In the genomic region with DNA sequence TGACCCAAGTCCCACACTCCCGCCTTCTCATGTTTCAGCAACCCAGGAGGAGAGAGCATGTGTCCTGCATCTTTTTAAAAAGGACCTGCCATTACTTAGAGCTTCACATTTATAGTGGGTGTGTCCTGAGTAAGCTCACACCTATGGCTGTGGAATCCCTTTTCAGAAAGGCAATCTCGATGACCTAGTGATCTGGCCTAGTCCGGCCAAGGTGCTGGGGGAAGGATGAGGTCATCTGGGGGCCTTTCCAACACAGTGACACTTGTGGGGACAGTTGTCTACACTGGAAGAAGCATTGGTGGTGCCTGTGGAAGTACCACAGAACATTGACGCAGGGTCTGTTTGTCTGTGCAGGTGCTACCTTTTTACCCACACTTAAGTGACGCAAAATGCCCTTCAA, we compare ENCODE assay signal across 17 cellular contexts. TPM values are rescaled to one million over a fixed set of nuclear protein-coding genes. Genes with fewer than 3 reads are reported as not detected.
A peak's percentile ranks its signal among the peaks of the same experiment; 100 is the strongest.
DNase-seq lines count a peak whose midpoint lies in the region; ATAC-seq and TF ChIP-seq lines count a peak whose summit lies in the region.
"Had no signal": no experiment of that assay in that cellular context is flagged by ENCODE, and none has a peak within 500 bp of the region (broad histone marks: within the 10 kb centered on the region; RNA-seq: fewer than 3 reads in every experiment).

No MANE protein-coding gene starts in this region.

- H3K9me3 Mint-ChIP-seq in GM23338 (no peaks in the 10 kb centered on the region), WTC11 (no peaks in the 10 kb centered on the region)
- H3K9me3 Mint-ChIP-seq in naive thymus-derived CD4-positive, alpha-beta T cell: no peaks in the 10 kb centered on the region

- H3K27me3 ChIP-seq in BLaER1 treated with 17β-estradiol and CSF1 and Interleukin-3, amounts not matched to agents 10 nM and 100 nM: no peaks in the 10 kb centered on the region
- H3K27me3 ChIP-seq in GM23338 (ENCODE audit: insufficient read depth) (no peaks in the 10 kb centered on the region), heart right ventricle (no peaks in the 10 kb centered on the region)
- no peaks in the 10 kb centered on the region for H3K27me3 ChIP-seq in naive thymus-derived CD4-positive, alpha-beta T cell (ENCODE audit: control insufficient read depth in 2 of 2, insufficient read depth in 2 of 2, low read length in 2 of 2)
- H3K27me3 ChIP-seq: gastroesophageal sphincter, sigmoid colon had no signal

- H3K27ac Mint-ChIP-seq in GM23338 (no peak overlapping the region), WTC11 (no peak overlapping the region)
- peak overlapping the region in 8 of 9 donors; percentile 26 to 78 (median 57) for H3K27ac Mint-ChIP-seq in naive thymus-derived CD4-positive, alpha-beta T cell
- H3K27ac Mint-ChIP-seq: activated CD8-positive, alpha-beta memory T cell treated with anti-CD3 and anti-CD28 coated beads, Interleukin-2, amount 10 ng/mL, durations not matched to agents 7 days and 5 days had no signal

- CTCF ChIA-PET in naive thymus-derived CD4-positive, alpha-beta T cell (lab: Charles Lee): interaction anchor here (1.0 to 1.2 kb wide), 2 partner anchors 9 to 85 kb away, joined by 3 to 4 read pairs; no protein-coding TSS in a partner anchor
- CTCF ChIA-PET in WTC11 (lab: Charles Lee): no interaction called here

- H3K9me3 ChIP-seq in BLaER1 treated with 17β-estradiol and CSF1 and Interleukin-3, amounts not matched to agents 10 nM and 100 nM (replicated peaks in 1 of 11): no peaks in the 10 kb centered on the region
- H3K9me3 ChIP-seq in heart right ventricle: no peaks in the 10 kb centered on the region
- no peaks in the 10 kb centered on the region for H3K9me3 ChIP-seq in naive thymus-derived CD4-positive, alpha-beta T cell (ENCODE audit: control insufficient read depth in 2 of 3, low read length in 3 of 3)
- H3K9me3 ChIP-seq: gastroesophageal sphincter, sigmoid colon had no signal

- H3K27me3 Mint-ChIP-seq in GM23338 (ENCODE audit: insufficient read depth, low read depth, poor library complexity): no peaks in the 10 kb centered on the region
- H3K27me3 Mint-ChIP-seq in naive thymus-derived CD4-positive, alpha-beta T cell: no peaks in the 10 kb centered on the region
- no peaks in the 10 kb centered on the region; the same call in 1 of the 2 replicates for H3K27me3 Mint-ChIP-seq in WTC11 (ENCODE audit: low read depth)
- H3K27me3 Mint-ChIP-seq: activated CD8-positive, alpha-beta memory T cell treated with anti-CD3 and anti-CD28 coated beads, Interleukin-2, amount 10 ng/mL, durations not matched to agents 7 days and 5 days had no signal

- peaks cover 40 to 74% (median 60%) of the 10 kb centered on the region in 10 experiments for H3K4me1 ChIP-seq in BLaER1 treated with 17β-estradiol and CSF1 and Interleukin-3, amounts not matched to agents 10 nM and 100 nM
- H3K4me1 ChIP-seq in GM23338 (ENCODE audit: insufficient read depth) (0 out of 2 replicates have a peak, but pooled peaks cover under 1% of the 10 kb centered on the region), heart right ventricle (peaks cover 0 to 74% (median 62%) of the 10 kb centered on the region in 9 donors)
- H3K4me1 ChIP-seq in naive thymus-derived CD4-positive, alpha-beta T cell (ENCODE audit: control insufficient read depth in 2 of 2, insufficient read depth in 2 of 2, low read length in 2 of 2): peaks cover 0 to 23% of the 10 kb centered on the region in 2 donors

- H3K4me1 Mint-ChIP-seq in GM23338 (peaks cover 14% of the 10 kb centered on the region), WTC11 (peaks cover 13% of the 10 kb centered on the region)
- H3K4me1 Mint-ChIP-seq in naive thymus-derived CD4-positive, alpha-beta T cell: peaks cover 15 to 80% (median 65%) of the 10 kb centered on the region in 7 donors

- H3K79me2 ChIP-seq in GM23338 (replicated peaks; ENCODE audit: insufficient read depth): no peaks in the 10 kb centered on the region

- H3K27ac ChIP-seq in BLaER1 treated with 17β-estradiol and CSF1 and Interleukin-3, amounts not matched to agents 10 nM and 100 nM: peak overlapping the region in 9 of 11 experiments; percentile 48 to 80 (median 70); a peak in 18 of 22 replicates
- H3K27ac ChIP-seq in GM23338 (ENCODE audit: low read depth) (no peak overlapping the region), heart right ventricle (peak overlapping the region in 7 of 10 donors; percentile 19 to 63 (median 49))
- no peak overlapping the region for H3K27ac ChIP-seq in naive thymus-derived CD4-positive, alpha-beta T cell (ENCODE audit: low read depth, low read length)
- H3K27ac ChIP-seq: gastroesophageal sphincter, sigmoid colon had no signal

- TF ChIP-seq CTCF in GM23338 (conservative IDR thresholded peaks at IDR 0.05; ENCODE audit: low read depth in 2 of 2) (no peak), heart right ventricle (IDR thresholded peaks at IDR 0.05) (no peak), WTC11 (IDR thresholded peaks at IDR 0.05) (no peak)

- peaks cover 0 to 26% (median 0%) of the 10 kb centered on the region in 11 experiments; a peak in 2 of 22 replicates for H4K20me1 ChIP-seq in BLaER1 treated with 17β-estradiol and CSF1 and Interleukin-3, amounts not matched to agents 10 nM and 100 nM
- no peaks in the 10 kb centered on the region; the same call in 1 of the 2 replicates for H4K20me1 ChIP-seq in GM23338 (replicated peaks; ENCODE audit: insufficient read depth)

- H3K4me3 Mint-ChIP-seq in GM23338 (no peak overlapping the region), WTC11 (no peak overlapping the region)
- peak overlapping the region in 2 of 10 donors; percentile 2 to 12 for H3K4me3 Mint-ChIP-seq in naive thymus-derived CD4-positive, alpha-beta T cell
- H3K4me3 Mint-ChIP-seq: activated CD8-positive, alpha-beta memory T cell treated with anti-CD3 and anti-CD28 coated beads, Interleukin-2, amount 10 ng/mL, durations not matched to agents 7 days and 5 days had no signal

- peaks cover 0 to 20% (median 7%) of the 10 kb centered on the region in 11 experiments; a peak in 12 of 22 replicates for H3K36me3 ChIP-seq in BLaER1 treated with 17β-estradiol and CSF1 and Interleukin-3, amounts not matched to agents 10 nM and 100 nM
- H3K36me3 ChIP-seq in GM23338 (ENCODE audit: insufficient read depth) (no peaks in the 10 kb centered on the region), heart right ventricle (peaks cover 0 to 74% (median 14%) of the 10 kb centered on the region in 9 donors)
- peaks cover 0 to 23% (median 4%) of the 10 kb centered on the region in 3 experiments for H3K36me3 ChIP-seq in naive thymus-derived CD4-positive, alpha-beta T cell (ENCODE audit: control insufficient read depth in 2 of 3, insufficient read depth in 3 of 3, low read length in 3 of 3)

- peak overlapping the region; percentile 52 to 95 (median 92) for H3K4me2 ChIP-seq in BLaER1 treated with 17β-estradiol and CSF1 and Interleukin-3, amounts not matched to agents 10 nM and 100 nM
- no peak overlapping the region for H3K4me2 ChIP-seq in GM23338

- H3K9ac ChIP-seq in BLaER1 treated with 17β-estradiol and CSF1 and Interleukin-3, amounts not matched to agents 10 nM and 100 nM: peak overlapping the region in 10 of 11 experiments; percentile 2 to 72 (median 54); a peak in 18 of 22 replicates

- H2AFZ ChIP-seq in GM23338: peak overlapping the region; percentile 48; the same call in 1 of the 2 replicates

- POLR2A ChIA-PET in naive thymus-derived CD4-positive, alpha-beta T cell (lab: Charles Lee): interaction anchor here (1.0 to 2.4 kb wide), 4 partner anchors 9 to 64 kb away, joined by 3 to 14 read pairs (median 5); a partner anchor contains a TSS
- POLR2A ChIA-PET in WTC11 (lab: Charles Lee): no interaction called here

- no peak for ATAC-seq in GM23338
- ATAC-seq in heart right ventricle: peak in 6 of 8 donors; percentile 22 to 41 (median 28)
- ATAC-seq in naive thymus-derived CD4-positive, alpha-beta T cell: peak; percentile 16
- no peak for ATAC-seq in HG02798 (IDR thresholded peaks at IDR 0.05; ENCODE audit: poor library complexity, unreplicated experiment)
- no peak for ATAC-seq in HG03457 (IDR thresholded peaks at IDR 0.05; ENCODE audit: unreplicated experiment)
- no peak for ATAC-seq in WTC11
- ATAC-seq: activated CD8-positive, alpha-beta memory T cell treated with anti-CD3 and anti-CD28 coated beads, Interleukin-2, amount 10 ng/mL, durations not matched to agents 7 days and 5 days; gastroesophageal sphincter had no signal

- no peaks in the 10 kb centered on the region for H3K36me3 Mint-ChIP-seq in GM23338 (ENCODE audit: low read depth)
- peaks cover 6 to 32% (median 13%) of the 10 kb centered on the region in 5 donors for H3K36me3 Mint-ChIP-seq in naive thymus-derived CD4-positive, alpha-beta T cell
- no peaks in the 10 kb centered on the region; the same call in 1 of the 2 replicates for H3K36me3 Mint-ChIP-seq in WTC11
- H3K36me3 Mint-ChIP-seq: activated CD8-positive, alpha-beta memory T cell treated with anti-CD3 and anti-CD28 coated beads, Interleukin-2, amount 10 ng/mL, durations not matched to agents 7 days and 5 days had no signal

- 66 to 70% methylated on average over 5 of the region's 5 CpGs for WGBS in heart right ventricle, 2 donors

- H3K4me3 ChIP-seq in BLaER1 treated with 17β-estradiol and CSF1 and Interleukin-3, amounts not matched to agents 10 nM and 100 nM: peak overlapping the region in 8 of 10 experiments; percentile 3 to 49 (median 21); a peak in 6 of 20 replicates
- H3K4me3 ChIP-seq in GM23338 (no peak overlapping the region), heart right ventricle (no peak overlapping the region)
- no peak overlapping the region for H3K4me3 ChIP-seq in naive thymus-derived CD4-positive, alpha-beta T cell (ENCODE audit: low read length)
- H3K4me3 ChIP-seq: gastroesophageal sphincter, sigmoid colon had no signal

- DNase-seq in GM23338 (ENCODE audit: low spot score): no peak
- DNase-seq in heart right ventricle: no peak
- DNase-seq in naive thymus-derived CD4-positive, alpha-beta T cell: no peak
- no peak for DNase-seq in stimulated activated CD8-positive, alpha-beta memory T cell treated with anti-CD3 and anti-CD28 coated beads, Interleukin-4, amount 100 ng/mL, for 48 hours
- no peak for DNase-seq in WTC11 (ENCODE audit: low spot score)
- DNase-seq: activated CD4-positive, CD25-positive, alpha-beta regulatory T cell treated with anti-CD3 and anti-CD28 coated beads, Interleukin-2, amount 50 U/mL, for 72 hours; activated CD8-positive, alpha-beta memory T cell treated with anti-CD3 and anti-CD28 coated beads, Interleukin-2, amount 10 ng/mL, durations not matched to agents 7 days and 5 days; activated effector memory CD4-positive, alpha-beta T cell treated with anti-CD3 and anti-CD28 coated beads, Interleukin-2, amount 50 U/mL, for 16 hours; dermis blood vessel endothelial cell; DMS153; NCI-H2081; NCI-H526; sigmoid colon had no signal

- intact Hi-C loops in heart right ventricle (cut with DNase I): no loop called here
- intact Hi-C loops in naive thymus-derived CD4-positive, alpha-beta T cell (cut with micrococcal nuclease): no loop called here

- H3K9me2 ChIP-seq in GM23338 (ENCODE audit: insufficient read depth): no peaks in the 10 kb centered on the region

- H3F3A ChIP-seq in GM23338 (replicated peaks; ENCODE audit: low read depth): no peaks in the 10 kb centered on the region

RNA-seq across cellular contexts. Expression of a gene that starts 8.2 kb away (rescaled TPM):
- total RNA-seq in GM23338 (2014; rRNA removed; shearing (Covaris generic)): 4.4 and 5.2 TPM in 2 replicates
- 1.4 and 2.4 TPM in 2 replicates for polyA plus RNA-seq in GM23338 (2016; fragmentation: Nextera tagmentation; extraction: Ambion mirVana)
- total RNA-seq in heart right ventricle: 100 to 1,000 TPM in 9 of 10 donors, 10 to 100 TPM in 1; 77.6 to 168 (median 120) TPM
- polyA plus RNA-seq in heart right ventricle: 10 to 100 TPM in 1 of 2 donors, 1 to 10 TPM in 1; 4.9 to 15.4 TPM
- total RNA-seq in naive thymus-derived CD4-positive, alpha-beta T cell: 100 to 1,000 TPM in 4 of 5 experiments, 10 to 100 TPM in 1; 26.9 to 258 (median 134) TPM
- 10 to 100 TPM; 43.2 to 46.3 TPM for polyA plus RNA-seq in naive thymus-derived CD4-positive, alpha-beta T cell
- total RNA-seq in WTC11 (2021): 11.9 to 12.8 TPM (median 12.3 TPM) in 3 replicates

RNA-seq across cellular contexts. Expression of a gene that starts 46.9 kb away (rescaled TPM):
- 11.7 and 14.6 TPM in 2 replicates for total RNA-seq in GM23338 (2014; rRNA removed; shearing (Covaris generic))
- polyA plus RNA-seq in GM23338 (2016; fragmentation: Nextera tagmentation; extraction: Ambion mirVana): 3.9 and 4.0 TPM in 2 replicates
- 10 to 100 TPM in 4 of 10 donors, 1 to 10 TPM in 6; 7.4 to 12.0 (median 9.6) TPM for total RNA-seq in heart right ventricle
- polyA plus RNA-seq in heart right ventricle: 1 to 10 TPM; 2.0 to 5.0 TPM
- total RNA-seq in naive thymus-derived CD4-positive, alpha-beta T cell: 1 to 10 TPM; 4.7 to 8.7 (median 6.8) TPM
- polyA plus RNA-seq in naive thymus-derived CD4-positive, alpha-beta T cell: 1 to 10 TPM; 5.0 to 7.8 TPM
- total RNA-seq in WTC11 (2021): 9.0 to 10.2 TPM (median 9.4 TPM) in 3 replicates

Comparison
In these comparisons a context has a peak if more than half of its experiments do, and no peak if none do; other contexts are left out.
1. H3K27ac ChIP-seq: peak in BLaER1 treated with 17β-estradiol and CSF1 and Interleukin-3, amounts not matched to agents 10 nM and 100 nM (9 of 11) and heart right ventricle (7 of 10); none in GM23338 (single experiment) and naive thymus-derived CD4-positive, alpha-beta T cell (single experiment).
2. H3K4me3 ChIP-seq: peak in BLaER1 treated with 17β-estradiol and CSF1 and Interleukin-3, amounts not matched to agents 10 nM and 100 nM (8 of 10); none in GM23338 (single experiment), heart right ventricle (0 of 10) and naive thymus-derived CD4-positive, alpha-beta T cell (single experiment).
3. ATAC-seq: peak in heart right ventricle (6 of 8) and naive thymus-derived CD4-positive, alpha-beta T cell (single experiment); none in GM23338 (single experiment), HG02798 (single experiment), HG03457 (single experiment) and WTC11 (single experiment).
4. H3K27ac Mint-ChIP-seq: peak in naive thymus-derived CD4-positive, alpha-beta T cell (8 of 9); none in GM23338 (single experiment) and WTC11 (single experiment).